In genomic region chr19:48362716-48363499, GRCh38 we compare ENCODE assay signal across 8 cellular contexts. TPM values are rescaled to one million over a fixed set of nuclear protein-coding genes. Genes with fewer than 3 reads are reported as not detected.
DNase-seq lines count a peak whose midpoint lies in the region; ATAC-seq and TF ChIP-seq lines count a peak whose summit lies in the region.

No MANE protein-coding gene starts in this region.

- H3K36me3 ChIP-seq in kidney epithelial cell (ENCODE audit: control insufficient read depth, insufficient read depth, low read length), result no peaks in the 10 kb centered on the region

- ATAC-seq in GM19035 (IDR thresholded peaks at IDR 0.05; ENCODE audit: unreplicated experiment) (peak; percentile 48), HG03432 (IDR thresholded peaks at IDR 0.05; ENCODE audit: unreplicated experiment) (peak; percentile 56)

- peak overlapping the region; percentile 88 for H3K4me3 ChIP-seq in AG10803 (ENCODE audit: low read length)
- H3K4me3 ChIP-seq in choroid plexus epithelial cell (ENCODE audit: low read depth, low read length), result peak overlapping the region; percentile 66
- peak overlapping the region; percentile 47 for H3K4me3 ChIP-seq in kidney epithelial cell (ENCODE audit: low read depth, low read length)

- TF ChIP-seq CTCF in AG10803 (conservative IDR thresholded peaks at IDR 0.05; ENCODE audit: low read length) (no peak; the same call in 1 of the 2 replicates), choroid plexus epithelial cell (conservative IDR thresholded peaks at IDR 0.05; ENCODE audit: low read depth, low read length) (no peak), kidney epithelial cell (IDR thresholded peaks at IDR 0.05; ENCODE audit: insufficient read depth, low read length, poor library complexity, severe bottlenecking) (no peak)

- no peaks in the 10 kb centered on the region for H3K27me3 ChIP-seq in kidney epithelial cell (ENCODE audit: control insufficient read depth, insufficient read depth, low read length)

- DNase-seq in AG10803 (ENCODE audit: low read depth) (peak; percentile 93), NCI-H510A (lab: John Stamatoyannopoulos, UW) (peak; percentile 96), choroid plexus epithelial cell (ENCODE audit: low read depth) (peak; percentile 98), kidney epithelial cell (ENCODE audit: low read depth) (peak; percentile 75)
- DNase-seq in activated CD4-positive, alpha-beta T cell treated with anti-CD3 and anti-CD28 coated beads for 4 hours, result peak; percentile 87 to 89
- peak; percentile 95 for DNase-seq in stimulated activated CD4-positive, alpha-beta T cell treated with anti-CD3 and anti-CD28 coated beads, Interleukin-15, amount 100 ng/mL, for 24 hours

RNA-seq across cellular contexts. Expression of gene TMEM143, which starts 0.8 kb away (rescaled TPM):
- 4.4 and 5.8 TPM in 2 replicates for total RNA-seq in kidney epithelial cell

RNA-seq across cellular contexts. Expression of gene SYNGR4, which starts 1.3 kb away (rescaled TPM):
- 0.25 TPM in 1 of 2 replicates, not detected in the other for total RNA-seq in kidney epithelial cell

RNA-seq across cellular contexts. Expression of gene KDELR1, which starts 28.4 kb away (rescaled TPM):
- 152 and 170 TPM in 2 replicates for total RNA-seq in kidney epithelial cell

RNA-seq across cellular contexts. Expression of gene GRIN2D, which starts 30.6 kb away (rescaled TPM):
- total RNA-seq in kidney epithelial cell, result 0.21 and 0.63 TPM in 2 replicates

RNA-seq across cellular contexts. Expression of gene EMP3, which starts 37.6 kb away (rescaled TPM):
- 30.7 and 32.5 TPM in 2 replicates for total RNA-seq in kidney epithelial cell

Comparison
In these comparisons a context has a peak if more than half of its experiments do, and no peak if none do; other contexts are left out.
1. Peak in every context shown above with its lines: DNase-seq, ATAC-seq and H3K4me3 ChIP-seq.